8 cellular contexts compared by ENCODE assay signal in the genomic region with DNA sequence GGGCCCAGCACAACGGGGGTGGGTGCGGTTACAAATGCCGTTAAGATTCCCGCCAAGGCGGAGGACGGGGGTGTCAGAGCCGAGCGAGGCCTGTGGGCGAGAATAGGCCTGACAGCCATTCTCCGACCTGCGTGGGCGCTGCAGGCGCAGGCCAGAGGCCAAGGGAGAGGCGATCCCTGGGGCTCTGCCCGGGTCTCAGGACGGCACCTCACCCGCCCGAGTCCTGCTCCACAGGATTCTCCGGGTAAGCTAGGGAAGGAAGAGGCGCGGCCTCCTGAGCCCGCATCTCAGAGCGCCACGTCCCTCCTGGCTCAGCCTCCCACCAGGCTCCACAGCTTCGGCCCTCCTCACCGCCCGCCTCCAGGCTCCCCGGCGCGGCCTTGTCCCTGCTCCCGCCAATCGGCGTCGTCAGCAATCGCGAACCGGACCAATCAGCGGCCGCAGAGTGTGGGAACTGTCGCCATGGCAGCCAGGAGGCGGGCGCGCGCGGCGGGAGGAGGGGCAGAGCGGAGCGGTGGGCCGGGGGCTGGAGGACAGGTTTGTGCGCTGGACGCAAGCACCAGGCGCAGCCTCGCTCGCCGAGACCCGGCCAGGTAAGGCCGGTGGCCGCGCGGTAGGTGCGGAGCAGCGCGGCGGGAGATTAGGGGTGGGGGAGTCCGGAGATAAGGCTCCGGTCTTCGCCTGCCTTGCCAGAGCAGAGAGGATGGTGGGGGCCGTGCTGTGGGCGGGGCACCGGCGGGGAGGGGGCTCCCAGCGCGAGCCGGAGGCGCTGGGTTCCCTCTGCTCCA.
A peak's percentile ranks its signal among the peaks of the same experiment; 100 is the strongest.
DNase-seq lines count a peak whose midpoint lies in the region; ATAC-seq and TF ChIP-seq lines count a peak whose summit lies in the region.

NUCB2 (plus strand) TSS at position 504 of the 788 bp plus-strand sequence. CDS start 18,585 bp downstream, outside the sequence.

- DNase-seq in AG09309 (ENCODE audit: low read depth) = peak; percentile 80
- DNase-seq in NCI-H446 (lab: John Stamatoyannopoulos, UW) = peak; percentile 93 to 98
- DNase-seq in activated CD4-positive, CD25-positive, alpha-beta regulatory T cell treated with anti-CD3 and anti-CD28 coated beads, Interleukin-2, amount 50 U/mL, for 16 hours (ENCODE audit: low read depth, low spot score) = peak; percentile 92
- peak; percentile 90 to 92 for DNase-seq in central memory CD8-positive, alpha-beta T cell (ENCODE audit: low spot score in 2 of 2)
- DNase-seq in iris pigment epithelial cell (ENCODE audit: low read depth) = peak; percentile 96
- DNase-seq in stimulated activated CD4-positive, alpha-beta T cell treated with anti-CD3 and anti-CD28 coated beads, Interleukin-12 subunit alpha, Interleukin-12 subunit beta, amount 100 ng/mL, for 24 hours (ENCODE audit: low read depth in 2 of 2) = peak; percentile 88 to 94

- H3K4me1 Mint-ChIP-seq in central memory CD8-positive, alpha-beta T cell = peaks cover 27% of the 10 kb centered on the region

- no peaks in the 10 kb centered on the region for H3K9me3 Mint-ChIP-seq in central memory CD8-positive, alpha-beta T cell

- peak; percentile 99 for ATAC-seq in GM19025 (IDR thresholded peaks at IDR 0.05; ENCODE audit: low read depth, unreplicated experiment)
- peak; percentile 98 for ATAC-seq in HG03342 (IDR thresholded peaks at IDR 0.05; ENCODE audit: unreplicated experiment)
- ATAC-seq in central memory CD8-positive, alpha-beta T cell (replicated peaks; ENCODE audit: extremely low read depth, poor library complexity, severe bottlenecking) = peak; percentile 97

- H3K4me3 ChIP-seq in AG09309 (ENCODE audit: control insufficient read depth, low read depth, low read length) = peak within 1 kb of the TSS; percentile 60

- peak within 1 kb of the TSS; percentile 50 for H3K27ac Mint-ChIP-seq in central memory CD8-positive, alpha-beta T cell (ENCODE audit: low read depth)

- no peak for TF ChIP-seq CTCF in AG09309 (IDR thresholded peaks at IDR 0.05; ENCODE audit: control insufficient read depth, insufficient read depth, low read depth, low read length, missing control alignments)

- peaks cover 20% of the 10 kb centered on the region for H3K36me3 Mint-ChIP-seq in central memory CD8-positive, alpha-beta T cell (ENCODE audit: insufficient read depth)

- peak within 1 kb of the TSS; percentile 74 for H3K4me3 Mint-ChIP-seq in central memory CD8-positive, alpha-beta T cell

- H3K27me3 Mint-ChIP-seq in central memory CD8-positive, alpha-beta T cell = no peaks in the 10 kb centered on the region

Comparison
In these comparisons a context has a peak if more than half of its experiments do, and no peak if none do; other contexts are left out.
1. Peak in every context shown above with its lines: DNase-seq, ATAC-seq and H3K4me3 ChIP-seq.